ENCODE assay signal across 14 cellular contexts in the genomic region with DNA sequence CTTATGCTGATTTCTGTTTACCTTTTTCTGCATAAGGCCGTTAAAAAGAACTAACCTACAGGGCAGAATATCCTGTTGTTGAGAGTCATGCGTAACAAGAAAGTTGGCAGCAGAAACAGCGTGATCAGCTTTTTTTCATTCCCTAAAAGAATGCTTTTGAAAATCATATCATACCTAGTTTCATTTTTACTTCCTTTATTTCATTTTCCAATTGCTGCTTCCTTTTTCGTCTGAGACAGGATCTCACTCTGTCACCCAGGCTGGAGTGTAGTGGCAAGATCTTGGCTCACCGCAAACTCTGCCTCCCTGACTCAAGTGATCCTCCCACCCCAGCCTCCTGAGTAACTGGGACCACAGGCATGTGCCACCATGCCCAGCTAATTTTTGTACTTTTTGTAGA. TPM values are rescaled to one million over a fixed set of nuclear protein-coding genes. Genes with fewer than 3 reads are reported as not detected.
DNase-seq lines count a peak whose midpoint lies in the region; ATAC-seq and TF ChIP-seq lines count a peak whose summit lies in the region.
"Had no signal": no experiment of that assay in that cellular context is flagged by ENCODE, and none has a peak within 500 bp of the region (broad histone marks: within the 10 kb centered on the region; RNA-seq: fewer than 3 reads in every experiment).

No MANE protein-coding gene starts in this region.

- H3K27ac Mint-ChIP-seq in T-helper 17 cell: peak overlapping the region; percentile 83

- H3K27me3 ChIP-seq in lower lobe of right lung (ENCODE audit: low read depth): peaks cover 14% of the 10 kb centered on the region

- H3K4me1 Mint-ChIP-seq in T-helper 17 cell: peaks cover 31% of the 10 kb centered on the region

- peaks cover 39% of the 10 kb centered on the region for H3K4me1 ChIP-seq in lower lobe of right lung

- TF ChIP-seq CTCF in lower lobe of right lung (IDR thresholded peaks at IDR 0.05): no peak

- H3K4me3 Mint-ChIP-seq in T-helper 17 cell: no peak overlapping the region
- H3K4me3 Mint-ChIP-seq: neural crest cell had no signal

- H3K4me3 ChIP-seq in lower lobe of right lung: no peak overlapping the region
- H3K4me3 ChIP-seq: left lung had no signal

- peaks cover 17% of the 10 kb centered on the region for H3K27me3 Mint-ChIP-seq in T-helper 17 cell

- H3K27ac ChIP-seq in lower lobe of right lung: peak overlapping the region; percentile 44
- H3K27ac ChIP-seq: epithelial cell of prostate had no signal

- ATAC-seq in T-helper 17 cell (peak; percentile 13), lower lobe of right lung (peak; percentile 35 to 52), GM18517 (IDR thresholded peaks at IDR 0.05; ENCODE audit: unreplicated experiment) (no peak)
- ATAC-seq: left lung had no signal

- H3K9me3 ChIP-seq in T-helper 17 cell (ENCODE audit: control insufficient read depth, low read length, poor library complexity, severe bottlenecking): no peaks in the 10 kb centered on the region
- H3K9me3 ChIP-seq in lower lobe of right lung: no peaks in the 10 kb centered on the region
- H3K9me3 ChIP-seq: heart left ventricle, left lung had no signal

- H3K36me3 Mint-ChIP-seq in T-helper 17 cell (ENCODE audit: low read depth): peaks cover 4% of the 10 kb centered on the region

- DNase-seq in CMK (ENCODE audit: low read depth) (peak; percentile 54), Kasumi-1 (lab: John Stamatoyannopoulos, UW) (peak; percentile 82 to 86), T-helper 17 cell (no peak), lower lobe of right lung (peak; percentile 64), NCI-H128 (lab: John Stamatoyannopoulos, UW; ENCODE audit: unreplicated experiment) (no peak), NCI-H187 (lab: John Stamatoyannopoulos, UW) (no peak)
- DNase-seq: activated CD4-positive, alpha-beta T cell treated with anti-CD3 and anti-CD28 coated beads, Interleukin-2, amount 50 U/mL, for 48 hours; activated gamma-delta T cell treated with Interleukin-2 at 50 U/mL for 16 hours; heart left ventricle; NCI-H2081 had no signal

- H3K36me3 ChIP-seq in lower lobe of right lung: no peaks in the 10 kb centered on the region
- H3K36me3 ChIP-seq: heart left ventricle, left lung had no signal

- intact Hi-C loops in lower lobe of right lung (cut with DNase I): no loop called here

RNA-seq across cellular contexts. Expression of a gene that starts 4.1 kb away (rescaled TPM):
- total RNA-seq in T-helper 17 cell: 1 to 10 TPM; 3.2 to 6.5 TPM
- 9.1 TPM for total RNA-seq in lower lobe of right lung

RNA-seq across cellular contexts. Expression of a gene that starts 46.2 kb away (rescaled TPM):
- total RNA-seq in T-helper 17 cell (under 1 TPM in 1 of 2 donors, not detected in 1; 0.65 TPM), lower lobe of right lung (1.9 TPM)

Comparison
In these comparisons a context has a peak if more than half of its experiments do, and no peak if none do; other contexts are left out.
1. DNase-seq: peak in CMK (single experiment), Kasumi-1 (2 of 2) and lower lobe of right lung (single experiment); none in T-helper 17 cell (0 of 3), NCI-H128 (single experiment) and NCI-H187 (0 of 2).